ENCODE assay signal across 3 cellular contexts in the genomic region with DNA sequence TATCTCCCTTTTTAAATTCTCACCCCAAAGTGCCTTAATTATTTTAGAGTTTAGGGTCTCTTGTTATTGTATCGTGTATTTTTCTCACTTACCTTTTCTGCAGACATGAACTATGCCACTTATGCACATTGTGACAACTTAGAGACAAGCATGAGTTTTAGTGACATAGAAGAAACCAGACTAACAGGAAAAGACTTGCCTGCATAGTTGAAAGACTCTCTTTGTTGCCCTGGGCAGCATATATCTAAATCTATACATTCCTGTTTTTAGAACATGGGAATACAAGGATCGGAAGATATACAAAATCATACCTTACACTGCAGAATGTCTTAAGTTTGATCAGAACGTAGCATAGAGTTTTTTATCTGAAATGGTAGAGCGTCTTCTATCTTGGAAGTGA.
"Had no signal": no experiment of that assay in that cellular context is flagged by ENCODE, and none has a peak within 500 bp of the region (broad histone marks: within the 10 kb centered on the region; RNA-seq: fewer than 3 reads in every experiment).

No MANE protein-coding gene starts in this region.

- DNase-seq: GDM1, GF-D8 had no signal

- ATAC-seq: GM12878 had no signal

- H3K4me3 ChIP-seq: GM12878 had no signal
